In genomic region chr9:72894342-72894741, GRCh38 we compare ENCODE assay signal across 19 cellular contexts. TPM values are rescaled to one million over a fixed set of nuclear protein-coding genes. Genes with fewer than 3 reads are reported as not detected.
DNase-seq lines count a peak whose midpoint lies in the region; ATAC-seq and TF ChIP-seq lines count a peak whose summit lies in the region.
"Had no signal": no experiment of that assay in that cellular context is flagged by ENCODE, and none has a peak within 500 bp of the region (broad histone marks: within the 10 kb centered on the region; RNA-seq: fewer than 3 reads in every experiment).

No MANE protein-coding gene starts in this region.

- H3K9me2 ChIP-seq in SK-N-SH, result no peaks in the 10 kb centered on the region

- H2AFZ ChIP-seq in mammary epithelial cell (ENCODE audit: low read depth, low read length) (no peak overlapping the region), SK-N-SH (ENCODE audit: low read depth) (no peak overlapping the region)

- 95% methylated on average over 5 of the region's 5 CpGs for WGBS in mammary epithelial cell (ENCODE audit: low coverage, missing lambda C conversion rate)
- WGBS in heart left ventricle, 4 donors, result 95 to 97% (median 96%) methylated on average over 5 of the region's 5 CpGs
- 19% methylated on average over 5 of the region's 5 CpGs for WGBS in SK-N-SH (ENCODE audit: low lambda C conversion rate)

- no peaks in the 10 kb centered on the region for H3K9me3 ChIP-seq in mammary epithelial cell (replicated peaks; ENCODE audit: insufficient read depth, low read length)
- H3K9me3 ChIP-seq in heart left ventricle, result no peaks in the 10 kb centered on the region
- no peaks in the 10 kb centered on the region for H3K9me3 ChIP-seq in SK-N-SH
- H3K9me3 ChIP-seq: stomach had no signal

- no peak for TF ChIP-seq EP300 in SK-N-SH (IDR thresholded peaks at IDR 0.05; ENCODE audit: borderline replicate concordance in 1 of 2, low read depth in 1 of 2, low read length in 1 of 2)

- no peak for TF ChIP-seq CTCF in mammary epithelial cell (conservative IDR thresholded peaks at IDR 0.05 in 1 of 2, IDR thresholded peaks at IDR 0.05 in 1 of 2; ENCODE audit: extremely low read depth in 1 of 2, insufficient read depth in 1 of 2, low read depth in 1 of 2, low read length in 2 of 2)
- TF ChIP-seq CTCF in MCF 10A (IDR thresholded peaks at IDR 0.05; ENCODE audit: unreplicated experiment), result no peak
- TF ChIP-seq CTCF in heart left ventricle (IDR thresholded peaks at IDR 0.05), result no peak
- TF ChIP-seq CTCF in SK-N-SH (IDR thresholded peaks at IDR 0.05), result no peak

- no peak overlapping the region for H3K4me3 ChIP-seq in mammary epithelial cell (replicated peaks in 1 of 3; ENCODE audit: insufficient read depth in 1 of 3, low read depth in 2 of 3, low read length in 3 of 3)
- H3K4me3 ChIP-seq in heart left ventricle, result no peak overlapping the region
- H3K4me3 ChIP-seq in SK-N-SH (ENCODE audit: low read depth in 2 of 2, low read length in 1 of 2), result no peak overlapping the region
- H3K4me3 ChIP-seq: stomach had no signal

- H3K27me3 ChIP-seq in mammary epithelial cell (ENCODE audit: insufficient read depth, low read length) (no peaks in the 10 kb centered on the region), heart left ventricle (no peaks in the 10 kb centered on the region), SK-N-SH (ENCODE audit: insufficient read depth) (0 out of 2 replicates have a peak, but pooled peaks cover 5% of the 10 kb centered on the region)
- H3K27me3 ChIP-seq: stomach had no signal

- BruUV-seq in mammary epithelial cell (replicated peaks; lab: Mats Ljungman, UMichigan), result no TSS peak
- no TSS peak for BruUV-seq in MCF 10A (replicated peaks; lab: Mats Ljungman, UMichigan)

- dilution Hi-C loops in mammary epithelial cell (cut with HindIII; ENCODE audit: low sequenced_read_pairs), result no loop called here

- POLR2A ChIA-PET in MCF 10A (lab: Yijun Ruan, JAX), result no interaction called here
- POLR2A ChIA-PET in SK-N-SH (lab: Yijun Ruan, JAX), result no interaction called here

- H4K20me1 ChIP-seq in mammary epithelial cell (ENCODE audit: insufficient read depth, low read length) (no peaks in the 10 kb centered on the region), SK-N-SH (ENCODE audit: insufficient read depth) (no peaks in the 10 kb centered on the region)

- no peak overlapping the region for H3K27ac Mint-ChIP-seq in MCF 10A (ENCODE audit: low read depth, unreplicated experiment)
- no peak overlapping the region for H3K27ac Mint-ChIP-seq in activated T-cell treated with anti-CD3 and anti-CD28 coated beads, Interleukin-2, amount 50 U/mL, for 24 hours
- H3K27ac Mint-ChIP-seq: activated naive CD4-positive, alpha-beta T cell treated with anti-CD3 and anti-CD28 coated beads, Interleukin-2, amount 50 U/mL, for 24 hours had no signal

- CTCF ChIA-PET in mammary epithelial cell (lab: Charles Lee; ENCODE audit: low non-redundant PET), result no interaction called here
- CTCF ChIA-PET in MCF 10A (lab: Yijun Ruan, JAX), result interaction anchor here (0.7 kb wide), 1 partner anchor 18 kb away, joined by 4 read pairs; no protein-coding TSS in a partner anchor
- CTCF ChIA-PET in SK-N-SH (lab: Yijun Ruan, JAX), result no interaction called here

- H3K4me1 Mint-ChIP-seq in MCF 10A (ENCODE audit: insufficient read depth, unreplicated experiment), result no peaks in the 10 kb centered on the region
- H3K4me1 Mint-ChIP-seq in activated T-cell treated with anti-CD3 and anti-CD28 coated beads, Interleukin-2, amount 50 U/mL, for 24 hours (ENCODE audit: low read depth), result no peaks in the 10 kb centered on the region
- H3K4me1 Mint-ChIP-seq: activated naive CD4-positive, alpha-beta T cell treated with anti-CD3 and anti-CD28 coated beads, Interleukin-2, amount 50 U/mL, for 24 hours had no signal

- intact Hi-C loops in mammary epithelial cell (cut with micrococcal nuclease), result no loop called here
- intact Hi-C loops in MCF 10A (cut with micrococcal nuclease), result no loop called here
- intact Hi-C loops in heart left ventricle (cut with DNase I), result loop anchor here in 1 of 10 donors (10.0 kb wide), 1 partner anchor 60 kb away; the partner anchor contains the start of gene ALDH1A1

- H3K36me3 ChIP-seq in mammary epithelial cell (ENCODE audit: insufficient read depth, low read length) (no peaks in the 10 kb centered on the region), heart left ventricle (peaks cover 0 to under 1% (median 0%) of the 10 kb centered on the region in 9 donors), SK-N-SH (replicated peaks in 1 of 2; ENCODE audit: control insufficient read depth in 1 of 2, insufficient read depth in 2 of 2, low read length in 1 of 2) (no peaks in the 10 kb centered on the region)

- no peaks in the 10 kb centered on the region for H3K36me3 Mint-ChIP-seq in MCF 10A (ENCODE audit: insufficient read depth, unreplicated experiment)
- H3K36me3 Mint-ChIP-seq in activated T-cell treated with anti-CD3 and anti-CD28 coated beads, Interleukin-2, amount 50 U/mL, for 24 hours (ENCODE audit: low read depth), result no peaks in the 10 kb centered on the region
- H3K36me3 Mint-ChIP-seq: activated naive CD4-positive, alpha-beta T cell treated with anti-CD3 and anti-CD28 coated beads, Interleukin-2, amount 50 U/mL, for 24 hours had no signal

- H3K27me3 Mint-ChIP-seq in MCF 10A (ENCODE audit: insufficient read depth, unreplicated experiment), result peaks cover 80% of the 10 kb centered on the region
- H3K27me3 Mint-ChIP-seq in activated T-cell treated with anti-CD3 and anti-CD28 coated beads, Interleukin-2, amount 50 U/mL, for 24 hours, result peaks cover 11% of the 10 kb centered on the region

- no peaks in the 10 kb centered on the region for H3F3A ChIP-seq in SK-N-SH (replicated peaks; ENCODE audit: insufficient read depth)

- DNase-seq in mammary epithelial cell (peak; percentile 21), MCF 10A (ENCODE audit: unreplicated experiment) (no peak), amniotic epithelial cell (ENCODE audit: low read depth) (peak; percentile 81), iris pigment epithelial cell (ENCODE audit: low read depth) (peak; percentile 73), heart left ventricle (no peak), anterior cingulate cortex (lab: John Stamatoyannopoulos, UW) (no peak), SK-N-SH (no peak)
- no peak for DNase-seq in activated T-cell treated with anti-CD3 and anti-CD28 coated beads, Interleukin-2, amount 50 U/mL, for 24 hours
- DNase-seq: activated CD4-positive, CD25-positive, alpha-beta regulatory T cell treated with anti-CD3 and anti-CD28 coated beads, Interleukin-2, amount 50 U/mL, for 72 hours; cerebellar nuclear complex; GDM1; left cardiac atrium; MV-4-11; NCI-H748 treated with DMSO at 0.1 percent for 48 hours; stomach; T-helper 1 cell had no signal

- no peak overlapping the region for H3K9ac ChIP-seq in mammary epithelial cell (ENCODE audit: insufficient read depth, low read length)
- H3K9ac ChIP-seq in SK-N-SH, result no peak overlapping the region

- H3K4me2 ChIP-seq in mammary epithelial cell (ENCODE audit: insufficient read depth, low read depth, low read length) (no peak overlapping the region), SK-N-SH (no peak overlapping the region)

- no peak for ATAC-seq in heart left ventricle
- ATAC-seq: left cardiac atrium had no signal

- H3K27ac ChIP-seq in mammary epithelial cell (ENCODE audit: insufficient read depth, low read depth, low read length), result no peak overlapping the region
- no peak overlapping the region for H3K27ac ChIP-seq in heart left ventricle
- H3K27ac ChIP-seq in SK-N-SH (ENCODE audit: low read depth in 2 of 2, low read length in 1 of 2), result no peak overlapping the region
- H3K27ac ChIP-seq: 22Rv1, RWPE1, stomach had no signal

- in situ Hi-C loops in mammary epithelial cell (cut with MboI; ENCODE audit: low sequenced_read_pairs in 2 of 2), result no loop called here

- no peak overlapping the region for H3K4me3 Mint-ChIP-seq in MCF 10A (ENCODE audit: unreplicated experiment)
- no peak overlapping the region for H3K4me3 Mint-ChIP-seq in activated T-cell treated with anti-CD3 and anti-CD28 coated beads, Interleukin-2, amount 50 U/mL, for 24 hours
- H3K4me3 Mint-ChIP-seq: activated naive CD4-positive, alpha-beta T cell treated with anti-CD3 and anti-CD28 coated beads, Interleukin-2, amount 50 U/mL, for 24 hours had no signal

- no peak for TF ChIP-seq RAD21 in SK-N-SH (IDR thresholded peaks at IDR 0.05; ENCODE audit: low read length)

- H3K79me2 ChIP-seq in mammary epithelial cell (ENCODE audit: insufficient read depth, low read length), result no peaks in the 10 kb centered on the region
- H3K79me2 ChIP-seq in SK-N-SH (ENCODE audit: insufficient read depth), result no peaks in the 10 kb centered on the region

- TF ChIP-seq POLR2A in heart left ventricle (IDR thresholded peaks at IDR 0.05), result no peak

- H3K4me1 ChIP-seq in mammary epithelial cell (ENCODE audit: insufficient read depth, low read length), result no peaks in the 10 kb centered on the region
- H3K4me1 ChIP-seq in heart left ventricle, result no peaks in the 10 kb centered on the region
- no peaks in the 10 kb centered on the region for H3K4me1 ChIP-seq in SK-N-SH (ENCODE audit: control insufficient read depth in 1 of 2, insufficient read depth in 2 of 2, low read depth in 1 of 2, low read length in 1 of 2)
- H3K4me1 ChIP-seq: stomach had no signal

- no peaks in the 10 kb centered on the region for H3K9me3 Mint-ChIP-seq in MCF 10A (ENCODE audit: unreplicated experiment)
- H3K9me3 Mint-ChIP-seq in activated T-cell treated with anti-CD3 and anti-CD28 coated beads, Interleukin-2, amount 50 U/mL, for 24 hours, result no peaks in the 10 kb centered on the region
- H3K9me3 Mint-ChIP-seq: activated naive CD4-positive, alpha-beta T cell treated with anti-CD3 and anti-CD28 coated beads, Interleukin-2, amount 50 U/mL, for 24 hours had no signal

TF ChIP-seq in SK-N-SH, 30 proteins besides CTCF, POLR2A, EP300 and RAD21 (continues in another document):
- TF ChIP-seq MXI1 (IDR thresholded peaks at IDR 0.05; ENCODE audit: low read depth, low read length), result no peak
- TF ChIP-seq RCOR1 (IDR thresholded peaks at IDR 0.05; ENCODE audit: low read length), result no peak
- TF ChIP-seq YY1 (IDR thresholded peaks at IDR 0.05; ENCODE audit: low read depth), result no peak
- TF ChIP-seq GATA2 (CRISPR knock-in tag; IDR thresholded peaks at IDR 0.05), result no peak
- TF ChIP-seq FOXJ3 (CRISPR knock-in tag; IDR thresholded peaks at IDR 0.05), result no peak
- no peak for TF ChIP-seq ELF1 (IDR thresholded peaks at IDR 0.05)
- TF ChIP-seq RXRA (IDR thresholded peaks at IDR 0.05; ENCODE audit: borderline replicate concordance, low read depth), result no peak
- TF ChIP-seq CHD2 (IDR thresholded peaks at IDR 0.05; ENCODE audit: low read length, partially characterized antibody), result no peak
- TF ChIP-seq SMC3 (IDR thresholded peaks at IDR 0.05; ENCODE audit: low read depth, low read length), result no peak
- TF ChIP-seq POLR2AphosphoS5 (IDR thresholded peaks at IDR 0.05; ENCODE audit: low read depth, low read length), result no peak

RNA-seq across cellular contexts. Expression of gene ALDH1A1, which starts 58.5 kb away (rescaled TPM):
- total RNA-seq in mammary epithelial cell (under 1 TPM in 1 of 2 donors, not detected in 1; 0.33 TPM), MCF 10A (2022) (not detected in 2 replicates), heart left ventricle (10 to 100 TPM in 5 of 9 donors, 1 to 10 TPM in 4; 5.3 to 37.5 (median 12.6) TPM)
- polyA plus RNA-seq in mammary epithelial cell (0.22 TPM), heart left ventricle (10 to 100 TPM in 1 of 2 donors, 1 to 10 TPM in 1; 2.2 to 17.2 TPM), SK-N-SH (2012; rRNA removed) (0.03 and 0.23 TPM in 2 replicates)
- polyA minus RNA-seq in mammary epithelial cell, result not detected
- 0.04 and 0.08 TPM in 2 replicates for polyA plus RNA-seq in SK-N-SH (2012; cell fraction: cytosol; rRNA removed)
- not detected in 2 replicates for polyA plus RNA-seq in SK-N-SH (2012; cell fraction: nucleus; rRNA removed)

Comparison
In these comparisons a context has a peak if more than half of its experiments do, and no peak if none do; other contexts are left out.
1. DNase-seq: peak in mammary epithelial cell (single experiment), amniotic epithelial cell (single experiment) and iris pigment epithelial cell (single experiment); none in MCF 10A (single experiment), heart left ventricle (0 of 5), activated T-cell treated with anti-CD3 and anti-CD28 coated beads, Interleukin-2, amount 50 U/mL, for 24 hours (single experiment), anterior cingulate cortex (0 of 58) and SK-N-SH (single experiment).